1 cellular context compared by ENCODE assay signal in the genomic region with DNA sequence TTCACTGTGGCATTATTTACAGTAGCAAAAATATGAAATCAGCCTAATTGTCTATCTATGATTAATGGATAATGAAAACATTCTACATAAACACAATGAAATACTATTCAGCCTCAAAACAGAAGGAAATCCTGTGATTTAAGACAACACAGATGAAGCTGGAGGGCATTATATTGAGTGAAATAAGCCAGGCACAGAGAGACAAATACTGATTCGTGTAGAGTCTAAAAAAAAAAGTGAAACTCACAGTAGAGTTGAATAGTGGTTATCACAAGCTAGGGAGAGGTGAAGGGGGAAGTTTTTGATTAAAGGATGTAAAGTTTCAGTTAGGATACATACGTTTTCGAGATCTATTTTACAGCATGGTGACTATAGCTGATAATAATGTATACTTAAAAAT.
TF ChIP-seq lines count a peak whose summit lies in the region.

No MANE protein-coding gene starts in this region.

TF ChIP-seq in GM12878, 131 proteins besides CTCF, POLR2A, EP300 and RAD21 (continued from another document):
- TF ChIP-seq, protein P1, sequence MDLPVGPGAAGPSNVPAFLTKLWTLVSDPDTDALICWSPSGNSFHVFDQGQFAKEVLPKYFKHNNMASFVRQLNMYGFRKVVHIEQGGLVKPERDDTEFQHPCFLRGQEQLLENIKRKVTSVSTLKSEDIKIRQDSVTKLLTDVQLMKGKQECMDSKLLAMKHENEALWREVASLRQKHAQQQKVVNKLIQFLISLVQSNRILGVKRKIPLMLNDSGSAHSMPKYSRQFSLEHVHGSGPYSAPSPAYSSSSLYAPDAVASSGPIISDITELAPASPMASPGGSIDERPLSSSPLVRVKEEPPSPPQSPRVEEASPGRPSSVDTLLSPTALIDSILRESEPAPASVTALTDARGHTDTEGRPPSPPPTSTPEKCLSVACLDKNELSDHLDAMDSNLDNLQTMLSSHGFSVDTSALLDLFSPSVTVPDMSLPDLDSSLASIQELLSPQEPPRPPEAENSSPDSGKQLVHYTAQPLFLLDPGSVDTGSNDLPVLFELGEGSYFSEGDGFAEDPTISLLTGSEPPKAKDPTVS (IDR thresholded peaks at IDR 0.05; ENCODE audit: low read depth, low read length): no peak
- no peak for TF ChIP-seq TCF3 (IDR thresholded peaks at IDR 0.05; ENCODE audit: borderline replicate concordance, insufficient read depth, low read depth, low read length)
- TF ChIP-seq, protein P2, sequence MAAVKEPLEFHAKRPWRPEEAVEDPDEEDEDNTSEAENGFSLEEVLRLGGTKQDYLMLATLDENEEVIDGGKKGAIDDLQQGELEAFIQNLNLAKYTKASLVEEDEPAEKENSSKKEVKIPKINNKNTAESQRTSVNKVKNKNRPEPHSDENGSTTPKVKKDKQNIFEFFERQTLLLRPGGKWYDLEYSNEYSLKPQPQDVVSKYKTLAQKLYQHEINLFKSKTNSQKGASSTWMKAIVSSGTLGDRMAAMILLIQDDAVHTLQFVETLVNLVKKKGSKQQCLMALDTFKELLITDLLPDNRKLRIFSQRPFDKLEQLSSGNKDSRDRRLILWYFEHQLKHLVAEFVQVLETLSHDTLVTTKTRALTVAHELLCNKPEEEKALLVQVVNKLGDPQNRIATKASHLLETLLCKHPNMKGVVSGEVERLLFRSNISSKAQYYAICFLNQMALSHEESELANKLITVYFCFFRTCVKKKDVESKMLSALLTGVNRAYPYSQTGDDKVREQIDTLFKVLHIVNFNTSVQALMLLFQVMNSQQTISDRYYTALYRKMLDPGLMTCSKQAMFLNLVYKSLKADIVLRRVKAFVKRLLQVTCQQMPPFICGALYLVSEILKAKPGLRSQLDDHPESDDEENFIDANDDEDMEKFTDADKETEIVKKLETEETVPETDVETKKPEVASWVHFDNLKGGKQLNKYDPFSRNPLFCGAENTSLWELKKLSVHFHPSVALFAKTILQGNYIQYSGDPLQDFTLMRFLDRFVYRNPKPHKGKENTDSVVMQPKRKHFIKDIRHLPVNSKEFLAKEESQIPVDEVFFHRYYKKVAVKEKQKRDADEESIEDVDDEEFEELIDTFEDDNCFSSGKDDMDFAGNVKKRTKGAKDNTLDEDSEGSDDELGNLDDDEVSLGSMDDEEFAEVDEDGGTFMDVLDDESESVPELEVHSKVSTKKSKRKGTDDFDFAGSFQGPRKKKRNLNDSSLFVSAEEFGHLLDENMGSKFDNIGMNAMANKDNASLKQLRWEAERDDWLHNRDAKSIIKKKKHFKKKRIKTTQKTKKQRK (IDR thresholded peaks at IDR 0.05; ENCODE audit: low read depth, low read length): no peak
- TF ChIP-seq, protein P3, sequence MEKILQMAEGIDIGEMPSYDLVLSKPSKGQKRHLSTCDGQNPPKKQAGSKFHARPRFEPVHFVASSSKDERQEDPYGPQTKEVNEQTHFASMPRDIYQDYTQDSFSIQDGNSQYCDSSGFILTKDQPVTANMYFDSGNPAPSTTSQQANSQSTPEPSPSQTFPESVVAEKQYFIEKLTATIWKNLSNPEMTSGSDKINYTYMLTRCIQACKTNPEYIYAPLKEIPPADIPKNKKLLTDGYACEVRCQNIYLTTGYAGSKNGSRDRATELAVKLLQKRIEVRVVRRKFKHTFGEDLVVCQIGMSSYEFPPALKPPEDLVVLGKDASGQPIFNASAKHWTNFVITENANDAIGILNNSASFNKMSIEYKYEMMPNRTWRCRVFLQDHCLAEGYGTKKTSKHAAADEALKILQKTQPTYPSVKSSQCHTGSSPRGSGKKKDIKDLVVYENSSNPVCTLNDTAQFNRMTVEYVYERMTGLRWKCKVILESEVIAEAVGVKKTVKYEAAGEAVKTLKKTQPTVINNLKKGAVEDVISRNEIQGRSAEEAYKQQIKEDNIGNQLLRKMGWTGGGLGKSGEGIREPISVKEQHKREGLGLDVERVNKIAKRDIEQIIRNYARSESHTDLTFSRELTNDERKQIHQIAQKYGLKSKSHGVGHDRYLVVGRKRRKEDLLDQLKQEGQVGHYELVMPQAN (conservative IDR thresholded peaks at IDR 0.05): no peak
- no peak for TF ChIP-seq ASH2L (IDR thresholded peaks at IDR 0.05; ENCODE audit: borderline replicate concordance, low read depth)
- no peak for TF ChIP-seq HDAC2 (IDR thresholded peaks at IDR 0.05)
- TF ChIP-seq NR2F1 (conservative IDR thresholded peaks at IDR 0.05): no peak
- no peak for TF ChIP-seq ZSCAN29 (IDR thresholded peaks at IDR 0.05)
- no peak for TF ChIP-seq NFXL1 (IDR thresholded peaks at IDR 0.05; ENCODE audit: borderline replicate concordance)
- no peak for TF ChIP-seq POLR2AphosphoS2 (IDR thresholded peaks at IDR 0.05; ENCODE audit: low read depth, low read length)
- TF ChIP-seq ESRRA (IDR thresholded peaks at IDR 0.05; ENCODE audit: low read length): no peak
